Comparison of ENCODE assay signal across 23 cellular contexts in the genomic region with DNA sequence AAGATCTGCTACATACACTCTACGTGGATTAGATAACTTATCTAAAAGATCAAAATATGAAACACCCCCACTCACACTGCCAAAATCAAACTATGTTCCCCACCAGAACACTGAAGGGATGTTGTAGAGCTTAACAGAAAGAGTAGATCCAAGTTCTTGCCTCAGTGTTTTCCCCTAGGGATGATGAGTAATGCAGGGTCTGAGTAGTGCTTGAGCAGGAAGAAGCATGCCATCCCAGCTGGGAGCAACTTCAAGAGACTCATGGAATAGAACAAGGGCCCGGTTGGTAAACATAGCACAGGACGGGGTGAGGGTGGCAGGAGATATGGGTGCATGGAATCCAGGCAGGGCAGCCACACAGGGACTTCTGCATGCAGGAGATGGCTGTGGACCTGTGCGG.
A peak's percentile ranks its signal among the peaks of the same experiment; 100 is the strongest.
DNase-seq lines count a peak whose midpoint lies in the region; ATAC-seq and TF ChIP-seq lines count a peak whose summit lies in the region.
"Had no signal": no experiment of that assay in that cellular context is flagged by ENCODE, and none has a peak within 500 bp of the region (broad histone marks: within the 10 kb centered on the region; RNA-seq: fewer than 3 reads in every experiment).

No MANE protein-coding gene starts in this region.

- no peaks in the 10 kb centered on the region for H3K36me3 ChIP-seq in smooth muscle cell (ENCODE audit: low read depth)
- H3K36me3 ChIP-seq: right atrium auricular region, suprapubic skin had no signal

- no peaks in the 10 kb centered on the region for H3K27me3 Mint-ChIP-seq in activated T-cell treated with anti-CD3 and anti-CD28 coated beads, Interleukin-2, amount 50 U/mL, for 4 hours (ENCODE audit: low read depth)
- H3K27me3 Mint-ChIP-seq in HFFc6 (ENCODE audit: insufficient read depth): peaks cover 4% of the 10 kb centered on the region
- H3K27me3 Mint-ChIP-seq in activated T-cell treated with anti-CD3 and anti-CD28 coated beads, Interleukin-2, amount 50 U/mL, for 72 hours (ENCODE audit: low read depth): no peaks in the 10 kb centered on the region
- H3K27me3 Mint-ChIP-seq: activated naive CD8-positive, alpha-beta T cell; dendritic cell treated with granulocyte-macrophage colony-stimulating factor and Interleukin-4, amounts not matched to agents 40 ng/mL and 50 ng/mL, for 4 days had no signal

- H3K27me3 ChIP-seq in smooth muscle cell (ENCODE audit: low read depth): no peaks in the 10 kb centered on the region
- H3K27me3 ChIP-seq: body of pancreas, right atrium auricular region, suprapubic skin had no signal

- DNase-seq in AG20443 (ENCODE audit: low spot score): peak; percentile 80
- peak; percentile 11 for DNase-seq in M059J (ENCODE audit: low read depth)
- peak; percentile 63 for DNase-seq in choroid plexus epithelial cell (ENCODE audit: low read depth)
- DNase-seq in myocyte (ENCODE audit: low read depth): peak; percentile 14
- DNase-seq in activated T-cell treated with anti-CD3 and anti-CD28 coated beads, Interleukin-2, amount 50 U/mL, for 4 hours: no peak
- DNase-seq in HFFc6: no peak
- DNase-seq in activated T-cell treated with anti-CD3 and anti-CD28 coated beads, Interleukin-2, amount 50 U/mL, for 72 hours: no peak
- DNase-seq in smooth muscle cell (lab: John Stamatoyannopoulos, UW; ENCODE audit: unreplicated experiment): no peak
- DNase-seq: activated CD4-positive, CD25-positive, alpha-beta regulatory T cell treated with anti-CD3 and anti-CD28 coated beads, Interleukin-2, amount 50 U/mL, for 72 hours; activated CD8-positive, alpha-beta T cell treated with anti-CD3 and anti-CD28 coated beads, Interleukin-2, amount 10 ng/mL, durations not matched to agents 7 days and 5 days; activated T-cell treated with anti-CD3 and anti-CD28 coated beads, Interleukin-2, amount 50 U/mL, for 48 hours; body of pancreas; CD4-positive, alpha-beta memory T cell; NCI-H1105; NCI-H82; occipital lobe; PC-3; SHP77 treated with DMSO at 0.1 percent for 48 hours had no signal

- no peaks in the 10 kb centered on the region for H3K4me1 Mint-ChIP-seq in activated T-cell treated with anti-CD3 and anti-CD28 coated beads, Interleukin-2, amount 50 U/mL, for 4 hours (ENCODE audit: low read depth)
- H3K4me1 Mint-ChIP-seq in HFFc6 (ENCODE audit: low read depth): no peaks in the 10 kb centered on the region
- H3K4me1 Mint-ChIP-seq in activated T-cell treated with anti-CD3 and anti-CD28 coated beads, Interleukin-2, amount 50 U/mL, for 72 hours (ENCODE audit: low read depth): no peaks in the 10 kb centered on the region

- no peaks in the 10 kb centered on the region for H3K9me3 ChIP-seq in smooth muscle cell (replicated peaks; ENCODE audit: low read depth)
- H3K9me3 ChIP-seq: body of pancreas, right atrium auricular region, suprapubic skin had no signal

- no peaks in the 10 kb centered on the region for H3K4me1 ChIP-seq in smooth muscle cell (ENCODE audit: low read depth)
- H3K4me1 ChIP-seq: body of pancreas, right atrium auricular region, suprapubic skin had no signal

- H3K4me3 Mint-ChIP-seq in activated T-cell treated with anti-CD3 and anti-CD28 coated beads, Interleukin-2, amount 50 U/mL, for 4 hours: no peak overlapping the region
- H3K4me3 Mint-ChIP-seq in HFFc6: no peak overlapping the region
- H3K4me3 Mint-ChIP-seq in activated T-cell treated with anti-CD3 and anti-CD28 coated beads, Interleukin-2, amount 50 U/mL, for 72 hours: no peak overlapping the region
- H3K4me3 Mint-ChIP-seq: activated CD8-positive, alpha-beta T cell treated with anti-CD3 and anti-CD28 coated beads, Interleukin-2, amount 10 ng/mL, durations not matched to agents 7 days and 5 days; activated naive CD8-positive, alpha-beta T cell; CD4-positive, alpha-beta memory T cell; dendritic cell treated with granulocyte-macrophage colony-stimulating factor and Interleukin-4, amounts not matched to agents 40 ng/mL and 50 ng/mL, for 4 days had no signal

- no peak overlapping the region for H2AFZ ChIP-seq in smooth muscle cell (ENCODE audit: low read depth)

- WGBS in smooth muscle cell (ENCODE audit: low lambda C conversion rate): 76% methylated on average over 4 of the region's 4 CpGs

- ATAC-seq in activated T-cell treated with anti-CD3 and anti-CD28 coated beads, Interleukin-2, amount 50 U/mL, for 4 hours: no peak
- no peak for ATAC-seq in activated T-cell treated with anti-CD3 and anti-CD28 coated beads, Interleukin-2, amount 50 U/mL, for 72 hours (replicated peaks in 1 of 2)
- ATAC-seq: activated CD8-positive, alpha-beta T cell treated with anti-CD3 and anti-CD28 coated beads, Interleukin-2, amount 10 ng/mL, durations not matched to agents 7 days and 5 days; body of pancreas; PC-3 had no signal

- no peaks in the 10 kb centered on the region for H3K36me3 Mint-ChIP-seq in activated T-cell treated with anti-CD3 and anti-CD28 coated beads, Interleukin-2, amount 50 U/mL, for 4 hours (ENCODE audit: insufficient read depth)
- no peaks in the 10 kb centered on the region for H3K36me3 Mint-ChIP-seq in HFFc6 (ENCODE audit: low read depth)
- H3K36me3 Mint-ChIP-seq in activated T-cell treated with anti-CD3 and anti-CD28 coated beads, Interleukin-2, amount 50 U/mL, for 72 hours (ENCODE audit: insufficient read depth in 2 of 2): no peaks in the 10 kb centered on the region
- H3K36me3 Mint-ChIP-seq: activated naive CD8-positive, alpha-beta T cell; CD4-positive, alpha-beta memory T cell had no signal

- no peak overlapping the region for H3K4me2 ChIP-seq in smooth muscle cell
- H3K4me2 ChIP-seq: KMS-11 had no signal

- H3K27ac ChIP-seq in smooth muscle cell (ENCODE audit: low read depth): no peak overlapping the region
- H3K27ac ChIP-seq: body of pancreas, KMS-11, right atrium auricular region, suprapubic skin had no signal

- TF ChIP-seq CTCF in choroid plexus epithelial cell (conservative IDR thresholded peaks at IDR 0.05; ENCODE audit: low read depth, low read length) (no peak), HFFc6 (IDR thresholded peaks at IDR 0.05) (no peak), smooth muscle cell (IDR thresholded peaks at IDR 0.05; ENCODE audit: borderline replicate concordance, insufficient read depth, poor library complexity, severe bottlenecking) (no peak)

- no peaks in the 10 kb centered on the region for H3K9me3 Mint-ChIP-seq in activated T-cell treated with anti-CD3 and anti-CD28 coated beads, Interleukin-2, amount 50 U/mL, for 4 hours
- no peaks in the 10 kb centered on the region; the same call in 1 of the 2 replicates for H3K9me3 Mint-ChIP-seq in HFFc6
- no peaks in the 10 kb centered on the region for H3K9me3 Mint-ChIP-seq in activated T-cell treated with anti-CD3 and anti-CD28 coated beads, Interleukin-2, amount 50 U/mL, for 72 hours
- H3K9me3 Mint-ChIP-seq: CD4-positive, alpha-beta memory T cell; dendritic cell treated with granulocyte-macrophage colony-stimulating factor and Interleukin-4, amounts not matched to agents 40 ng/mL and 50 ng/mL, for 4 days had no signal

- no peak overlapping the region for H3K9ac ChIP-seq in smooth muscle cell (ENCODE audit: low read depth)
- H3K9ac ChIP-seq: KMS-11 had no signal

- H4K20me1 ChIP-seq in smooth muscle cell (ENCODE audit: low read depth): no peaks in the 10 kb centered on the region

- no peaks in the 10 kb centered on the region for H3K79me2 ChIP-seq in smooth muscle cell (ENCODE audit: low read depth)

- no peak overlapping the region for H3K4me3 ChIP-seq in choroid plexus epithelial cell (ENCODE audit: low read depth, low read length)
- no peak overlapping the region for H3K4me3 ChIP-seq in smooth muscle cell
- H3K4me3 ChIP-seq: body of pancreas, right atrium auricular region, suprapubic skin had no signal

- no peaks in the 10 kb centered on the region for H3F3A ChIP-seq in smooth muscle cell (ENCODE audit: low read depth)

- H3K27ac Mint-ChIP-seq in HFFc6: no peak overlapping the region
- no peak overlapping the region for H3K27ac Mint-ChIP-seq in activated T-cell treated with anti-CD3 and anti-CD28 coated beads, Interleukin-2, amount 50 U/mL, for 72 hours
- H3K27ac Mint-ChIP-seq: activated CD8-positive, alpha-beta T cell treated with anti-CD3 and anti-CD28 coated beads, Interleukin-2, amount 10 ng/mL, durations not matched to agents 7 days and 5 days; activated naive CD8-positive, alpha-beta T cell; CD4-positive, alpha-beta memory T cell; dendritic cell treated with granulocyte-macrophage colony-stimulating factor and Interleukin-4, amounts not matched to agents 40 ng/mL and 50 ng/mL, for 4 days had no signal

Comparison
In these comparisons a context has a peak if more than half of its experiments do, and no peak if none do; other contexts are left out.
1. DNase-seq: peak in AG20443 (single experiment), M059J (single experiment), choroid plexus epithelial cell (single experiment) and myocyte (single experiment); none in activated T-cell treated with anti-CD3 and anti-CD28 coated beads, Interleukin-2, amount 50 U/mL, for 4 hours (single experiment), HFFc6 (single experiment), activated T-cell treated with anti-CD3 and anti-CD28 coated beads, Interleukin-2, amount 50 U/mL, for 72 hours (0 of 2) and smooth muscle cell (single experiment).